In the genomic region with DNA sequence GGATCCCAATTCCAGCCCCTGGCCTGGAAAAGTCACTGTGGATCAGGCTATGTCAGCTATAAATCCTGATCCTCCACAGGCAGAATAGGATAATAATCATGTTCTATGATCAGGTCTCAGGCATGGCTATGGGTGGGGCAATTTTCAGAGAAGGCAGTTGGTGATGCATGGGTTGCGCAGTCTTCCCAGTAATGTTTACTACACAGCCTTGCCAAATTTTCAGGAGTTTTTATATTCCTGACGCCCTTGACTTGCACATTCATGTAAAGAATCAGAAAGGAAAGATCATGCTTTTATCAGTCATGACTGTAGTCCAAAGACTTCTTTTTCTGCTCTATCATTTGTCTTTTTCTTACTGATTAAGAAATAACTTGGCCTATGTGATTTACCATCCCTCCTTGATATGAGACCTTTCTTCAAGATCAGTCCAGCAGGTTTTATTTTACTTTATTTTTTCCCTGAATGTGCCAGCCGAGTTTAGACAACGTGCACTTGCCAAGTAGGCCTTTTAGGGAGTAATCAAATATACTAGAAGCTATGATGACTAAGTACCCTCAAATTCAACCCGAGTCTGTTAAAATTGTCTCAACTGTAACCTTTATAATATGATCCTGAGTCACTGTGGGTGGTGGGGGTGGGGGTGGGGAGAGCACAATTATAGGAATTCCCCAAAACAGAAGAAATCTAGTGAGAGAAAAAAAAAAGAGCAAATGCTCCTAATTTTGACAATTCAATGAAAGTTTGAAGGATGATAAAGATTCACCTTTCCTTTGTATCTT, we compare ENCODE assay signal across 10 cellular contexts. TPM values are rescaled to one million over a fixed set of nuclear protein-coding genes. Genes with fewer than 3 reads are reported as not detected.
DNase-seq lines count a peak whose midpoint lies in the region; TF ChIP-seq lines count a peak whose summit lies in the region.
"Had no signal": no experiment of that assay in that cellular context is flagged by ENCODE, and none has a peak within 500 bp of the region (broad histone marks: within the 10 kb centered on the region; RNA-seq: fewer than 3 reads in every experiment).

No MANE protein-coding gene starts in this region.

- H3K27ac Mint-ChIP-seq in chondrocyte (ENCODE audit: unreplicated experiment) (peak overlapping the region; percentile 86), neural crest cell (ENCODE audit: unreplicated experiment) (peak overlapping the region; percentile 17)
- H3K27ac Mint-ChIP-seq: activated naive CD8-positive, alpha-beta T cell treated with anti-CD3 and anti-CD28 coated beads, Interleukin-2, amount 10 ng/mL, durations not matched to agents 7 days and 5 days had no signal

- no peaks in the 10 kb centered on the region for H3K9me3 ChIP-seq in MG63
- H3K9me3 ChIP-seq: testis had no signal

- H3K36me3 Mint-ChIP-seq in chondrocyte (ENCODE audit: low read depth): no peaks in the 10 kb centered on the region
- no peaks in the 10 kb centered on the region for H3K36me3 Mint-ChIP-seq in neural crest cell (ENCODE audit: low read depth)

- H3K36me3 ChIP-seq in MG63: no peaks in the 10 kb centered on the region

- H3K4me3 ChIP-seq in AG10803 (ENCODE audit: low read length) (no peak overlapping the region), MG63 (no peak overlapping the region)
- H3K4me3 ChIP-seq: testis had no signal

- TF ChIP-seq CTCF in AG10803 (conservative IDR thresholded peaks at IDR 0.05; ENCODE audit: low read length): no peak
- TF ChIP-seq CTCF in chondrocyte (IDR thresholded peaks at IDR 0.05): no peak
- no peak for TF ChIP-seq CTCF in neural crest cell (conservative IDR thresholded peaks at IDR 0.05)

- H3K9me3 Mint-ChIP-seq in chondrocyte (ENCODE audit: low read depth) (no peaks in the 10 kb centered on the region), neural crest cell (no peaks in the 10 kb centered on the region)
- H3K9me3 Mint-ChIP-seq: activated naive CD8-positive, alpha-beta T cell treated with anti-CD3 and anti-CD28 coated beads, Interleukin-2, amount 10 ng/mL, durations not matched to agents 7 days and 5 days had no signal

- H3K4me1 Mint-ChIP-seq in chondrocyte (ENCODE audit: low read depth) (peaks cover 51% of the 10 kb centered on the region), neural crest cell (peaks cover 53% of the 10 kb centered on the region)

- no peaks in the 10 kb centered on the region for H3K27me3 ChIP-seq in MG63
- H3K27me3 ChIP-seq: testis had no signal

- H3K4me3 Mint-ChIP-seq in chondrocyte (ENCODE audit: unreplicated experiment) (no peak overlapping the region), neural crest cell (no peak overlapping the region)
- H3K4me3 Mint-ChIP-seq: activated naive CD8-positive, alpha-beta T cell treated with anti-CD3 and anti-CD28 coated beads, Interleukin-2, amount 10 ng/mL, durations not matched to agents 7 days and 5 days had no signal

- DNase-seq in AG10803 (ENCODE audit: low read depth) (peak; percentile 57), MG63 (peak; percentile 64), chondrocyte (ENCODE audit: low spot score) (no peak), neural crest cell (ENCODE audit: low read depth, low spot score) (no peak), NCI-H526 (lab: John Stamatoyannopoulos, UW) (no peak), NCI-H1417 (lab: John Stamatoyannopoulos, UW) (no peak), 8988T (no peak)
- DNase-seq in stimulated activated CD4-positive, alpha-beta T cell treated with anti-CD3 and anti-CD28 coated beads, Interleukin-12 subunit alpha, Interleukin-12 subunit beta, amount 100 ng/mL, for 4 hours: no peak
- DNase-seq: activated naive CD8-positive, alpha-beta T cell treated with anti-CD3 and anti-CD28 coated beads, Interleukin-2, amount 10 ng/mL, durations not matched to agents 7 days and 5 days; testis had no signal

- H3K27me3 Mint-ChIP-seq in chondrocyte (ENCODE audit: low read depth) (no peaks in the 10 kb centered on the region), neural crest cell (ENCODE audit: low read depth) (no peaks in the 10 kb centered on the region)
- H3K27me3 Mint-ChIP-seq: activated naive CD8-positive, alpha-beta T cell treated with anti-CD3 and anti-CD28 coated beads, Interleukin-2, amount 10 ng/mL, durations not matched to agents 7 days and 5 days had no signal

RNA-seq across cellular contexts. Expression of a gene that starts 31.9 kb away (rescaled TPM):
- total RNA-seq in MG63 (2014; rRNA removed; shearing (Covaris generic); ENCODE audit: low replicate concordance): 66.5 and 99.5 TPM in 2 replicates
- 12.7 to 15.3 TPM (median 14.9 TPM) in 3 replicates for total RNA-seq in chondrocyte
- 65.0 and 71.1 TPM in 2 replicates for total RNA-seq in neural crest cell

Comparison
In these comparisons a context has a peak if more than half of its experiments do, and no peak if none do; other contexts are left out.
1. DNase-seq: peak in AG10803 (single experiment) and MG63 (single experiment); none in chondrocyte (single experiment), neural crest cell (single experiment), NCI-H526 (0 of 2), NCI-H1417 (0 of 3), 8988T (single experiment) and stimulated activated CD4-positive, alpha-beta T cell treated with anti-CD3 and anti-CD28 coated beads, Interleukin-12 subunit alpha, Interleukin-12 subunit beta, amount 100 ng/mL, for 4 hours (single experiment).